Comparison of ENCODE assay signal across 14 cellular contexts in genomic region chr21:32735524-32735923, GRCh38.
"Had no signal": no experiment of that assay in that cellular context is flagged by ENCODE, and none has a peak within 500 bp of the region (broad histone marks: within the 10 kb centered on the region; RNA-seq: fewer than 3 reads in every experiment).

No MANE protein-coding gene starts in this region.

- H3K4me3 Mint-ChIP-seq: natural killer cell treated with Interleukin-12 subunit alpha and Interleukin-12 subunit beta and Interleukin-15 and Interleukin-18, amount 100 ng/mL, for 72 hours had no signal

- H3K27me3 Mint-ChIP-seq: natural killer cell treated with Interleukin-12 subunit alpha and Interleukin-12 subunit beta and Interleukin-15 and Interleukin-18, amount 100 ng/mL, for 72 hours; progenitor cell of endocrine pancreas had no signal

- H3K4me1 ChIP-seq: esophagus squamous epithelium, tibial artery, vagina had no signal

- H3K27ac ChIP-seq: esophagus squamous epithelium, tibial artery, vagina had no signal

- DNase-seq: activated CD4-positive, alpha-beta T cell treated with anti-CD3 and anti-CD28 coated beads, Interleukin-2, amount 50 U/mL, for 4 hours; activated CD8-positive, alpha-beta memory T cell treated with anti-CD3 and anti-CD28 coated beads, Interleukin-2, amount 50 U/mL, for 48 hours; activated effector memory CD4-positive, alpha-beta T cell treated with anti-CD3 and anti-CD28 coated beads, Interleukin-2, amount 50 U/mL, for 16 hours; esophagus squamous epithelium; foreskin fibroblast; head of caudate nucleus; nucleus accumbens; right cardiac atrium; small intestine; T-helper 9 cell; tibial artery had no signal

- H3K27ac Mint-ChIP-seq: natural killer cell treated with Interleukin-12 subunit alpha and Interleukin-12 subunit beta and Interleukin-15 and Interleukin-18, amount 100 ng/mL, for 72 hours; progenitor cell of endocrine pancreas had no signal

- H3K27me3 ChIP-seq: esophagus squamous epithelium, tibial artery, vagina had no signal

- H3K4me3 ChIP-seq: esophagus squamous epithelium, tibial artery, vagina had no signal

- ATAC-seq: natural killer cell treated with Interleukin-12 subunit alpha and Interleukin-12 subunit beta and Interleukin-15 and Interleukin-18, amount 100 ng/mL, for 72 hours; right cardiac atrium had no signal

- H3K9me3 Mint-ChIP-seq: natural killer cell treated with Interleukin-12 subunit alpha and Interleukin-12 subunit beta and Interleukin-15 and Interleukin-18, amount 100 ng/mL, for 72 hours had no signal
